Comparison of ENCODE assay signal across 31 cellular contexts in the genomic region with DNA sequence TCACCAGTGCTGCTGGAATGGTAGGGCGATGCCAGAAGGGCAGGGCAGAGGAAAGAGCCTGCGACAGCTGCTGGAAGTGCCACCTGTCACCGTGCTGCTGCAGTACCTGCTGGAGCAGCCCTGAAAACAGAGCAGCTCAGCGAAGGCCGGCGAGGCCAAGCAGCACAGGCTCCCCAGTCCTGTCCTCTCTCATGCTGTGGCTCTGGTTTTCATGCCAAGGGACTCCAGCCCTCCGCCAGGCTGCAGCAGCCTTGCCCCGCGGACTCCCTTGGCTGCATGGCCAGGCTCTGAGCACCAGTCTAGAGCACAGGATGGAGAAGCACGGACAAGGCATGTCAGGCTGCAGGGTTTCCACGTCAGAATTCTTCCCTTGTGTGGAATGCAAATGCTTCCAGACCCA. TPM values are rescaled to one million over a fixed set of nuclear protein-coding genes. Genes with fewer than 3 reads are reported as not detected.
DNase-seq lines count a peak whose midpoint lies in the region; ATAC-seq, FAIRE-seq and TF ChIP-seq lines count a peak whose summit lies in the region.
"Had no signal": no experiment of that assay in that cellular context is flagged by ENCODE, and none has a peak within 500 bp of the region (broad histone marks: within the 10 kb centered on the region; RNA-seq: fewer than 3 reads in every experiment).

No MANE protein-coding gene starts in this region.

- no peak for ATAC-seq in left ventricle myocardium superior
- ATAC-seq: A549 had no signal

- FAIRE-seq in D721Med (lab: Jason Lieb, UNC), result no peak
- FAIRE-seq: A549, bronchial epithelial cell, GM12892 had no signal

- H3K36me3 ChIP-seq in sigmoid colon, result no peaks in the 10 kb centered on the region
- H3K36me3 ChIP-seq in CD4-positive, alpha-beta memory T cell (ENCODE audit: insufficient read depth, low read length), result no peaks in the 10 kb centered on the region
- H3K36me3 ChIP-seq: adrenal gland, ovary, tibial nerve had no signal

- CTCF ChIA-PET in CD4-positive, alpha-beta memory T cell (lab: Charles Lee; ENCODE audit: partially characterized antibody), result no interaction called here

- no peaks in the 10 kb centered on the region for H3K36me3 Mint-ChIP-seq in CD4-positive, alpha-beta memory T cell
- H3K36me3 Mint-ChIP-seq: mesothelial cell of epicardium; natural killer cell treated with Interleukin-12 subunit alpha and Interleukin-12 subunit beta and Interleukin-15 and Interleukin-18, amount 100 ng/mL, for 72 hours had no signal

- 62 to 85% methylated on average over 11 of the region's 11 CpGs for WGBS in sigmoid colon, 2 donors

- peaks cover 0 to 91% (median 87%) of the 10 kb centered on the region in 4 donors for H3K4me1 ChIP-seq in sigmoid colon
- H3K4me1 ChIP-seq in CD4-positive, alpha-beta memory T cell (ENCODE audit: insufficient read depth, low read length), result no peaks in the 10 kb centered on the region

- H3K27me3 ChIP-seq in sigmoid colon, result no peaks in the 10 kb centered on the region
- no peaks in the 10 kb centered on the region for H3K27me3 ChIP-seq in CD4-positive, alpha-beta memory T cell (ENCODE audit: insufficient read depth, low read length)
- H3K27me3 ChIP-seq: adrenal gland, ovary had no signal

- no peaks in the 10 kb centered on the region for H3K4me1 Mint-ChIP-seq in CD4-positive, alpha-beta memory T cell

- H3K9me3 Mint-ChIP-seq in CD4-positive, alpha-beta memory T cell, result peaks cover 0 to 1% (median 0%) of the 10 kb centered on the region in 8 donors
- H3K9me3 Mint-ChIP-seq: activated naive CD4-positive, alpha-beta T cell treated with anti-CD3 and anti-CD28 coated beads for 36 hours; activated T-helper 1 cell treated with anti-CD3 and anti-CD28 coated beads, Interleukin-12 subunit alpha, Interleukin-12 subunit beta, Interleukin-2, Interleukin-4 antibody, amounts not matched to agents 30 ng/mL and 10 ng/mL and 1 ng/mL, durations not matched to agents 14 hours and 24 hours and 36 hours; CD4-positive, alpha-beta T cell; dendritic cell treated with granulocyte-macrophage colony-stimulating factor and Interleukin-4, amounts not matched to agents 40 ng/mL and 50 ng/mL, for 4 days; mesothelial cell of epicardium; natural killer cell treated with Interleukin-12 subunit alpha and Interleukin-12 subunit beta and Interleukin-15 and Interleukin-18, amount 100 ng/mL, for 72 hours had no signal

- TF ChIP-seq CTCF in sigmoid colon (IDR thresholded peaks at IDR 0.05), result no peak
- TF ChIP-seq CTCF in D721Med (IDR thresholded peaks at IDR 0.05; ENCODE audit: insufficient read depth, missing control alignments), result no peak

- POLR2A ChIA-PET in CD4-positive, alpha-beta memory T cell (lab: Charles Lee; ENCODE audit: partially characterized antibody), result no interaction called here

- TF ChIP-seq EP300 in sigmoid colon (IDR thresholded peaks at IDR 0.05), result no peak

- peak; percentile 17 for DNase-seq in COLO668 (lab: John Stamatoyannopoulos, UW; ENCODE audit: unreplicated experiment)
- peak in 3 of 61 donors; percentile 20 to 55 (median 20) for DNase-seq in caudate nucleus (lab: John Stamatoyannopoulos, UW)
- DNase-seq in left ventricle myocardium superior, result peak; percentile 23
- DNase-seq in sigmoid colon, result no peak
- DNase-seq in NCI-H2081 treated with DMSO at 0.1 percent for 48 hours (lab: John Stamatoyannopoulos, UW), result no peak
- DNase-seq in NCI-H510A treated with DMSO at 0.1 percent for 48 hours (lab: John Stamatoyannopoulos, UW), result no peak
- DNase-seq in CD4-positive, alpha-beta memory T cell, result no peak
- no peak for DNase-seq in D721Med (ENCODE audit: insufficient read length, low spot score)
- DNase-seq: activated CD4-positive, alpha-beta T cell treated with anti-CD3 and anti-CD28 coated beads, Interleukin-2, amount 50 U/mL, for 48 hours; activated naive CD4-positive, alpha-beta T cell treated with anti-CD3 and anti-CD28 coated beads for 36 hours; adrenal gland; AML-193; CD4-positive, alpha-beta T cell; DMS 273 treated with DMSO at 0.1 percent for 48 hours; EL; NCI-H187 treated with DMSO at 0.1 percent for 48 hours; NCI-H2227 treated with DMSO at 0.1 percent for 48 hours; NCI-H748 treated with DMSO at 0.1 percent for 48 hours; stimulated activated naive CD4-positive, alpha-beta T cell had no signal

- peak overlapping the region; percentile 14 for H3K27ac ChIP-seq in caudate nucleus (ENCODE audit: low read depth, low read length)
- peak overlapping the region; percentile 87 to 93 (median 91) for H3K27ac ChIP-seq in sigmoid colon
- H3K27ac ChIP-seq in CD4-positive, alpha-beta memory T cell (ENCODE audit: low read depth, low read length), result no peak overlapping the region
- H3K27ac ChIP-seq: A549, RWPE1, SK-N-MC had no signal

- no peaks in the 10 kb centered on the region for H3K9me3 ChIP-seq in sigmoid colon
- H3K9me3 ChIP-seq in CD4-positive, alpha-beta memory T cell (ENCODE audit: control insufficient read depth in 1 of 2, low read length in 2 of 2), result no peaks in the 10 kb centered on the region
- H3K9me3 ChIP-seq: A549, adrenal gland, ovary, tibial nerve had no signal

- no peak overlapping the region for H3K27ac Mint-ChIP-seq in CD4-positive, alpha-beta memory T cell
- H3K27ac Mint-ChIP-seq: activated naive CD4-positive, alpha-beta T cell treated with anti-CD3 and anti-CD28 coated beads for 36 hours; activated T-helper 1 cell treated with anti-CD3 and anti-CD28 coated beads, Interleukin-12 subunit alpha, Interleukin-12 subunit beta, Interleukin-2, Interleukin-4 antibody, amounts not matched to agents 30 ng/mL and 10 ng/mL and 1 ng/mL, durations not matched to agents 14 hours and 24 hours and 36 hours; CD4-positive, alpha-beta T cell; dendritic cell treated with granulocyte-macrophage colony-stimulating factor and Interleukin-4, amounts not matched to agents 40 ng/mL and 50 ng/mL, for 4 days; mesothelial cell of epicardium; natural killer cell treated with Interleukin-12 subunit alpha and Interleukin-12 subunit beta and Interleukin-15 and Interleukin-18, amount 100 ng/mL, for 72 hours had no signal

- intact Hi-C loops in left ventricle myocardium superior (cut with micrococcal nuclease) (no loop called here), sigmoid colon (cut with DNase I) (loop anchor here (5.0 kb wide), 1 partner anchor 33 kb away; no protein-coding TSS in a partner anchor)
- intact Hi-C loops in CD4-positive, alpha-beta memory T cell (cut with micrococcal nuclease), result no loop called here

- no peak overlapping the region for H3K4me3 ChIP-seq in sigmoid colon
- H3K4me3 ChIP-seq in CD4-positive, alpha-beta memory T cell (ENCODE audit: low read length in 2 of 2), result no peak overlapping the region
- H3K4me3 ChIP-seq: A549, adrenal gland, ovary, SK-N-MC, tibial nerve had no signal

- TF ChIP-seq POLR2A in sigmoid colon (IDR thresholded peaks at IDR 0.05), result no peak

- H3K27me3 Mint-ChIP-seq in CD4-positive, alpha-beta memory T cell, result peaks cover 2 to 5% of the 10 kb centered on the region in 2 donors
- H3K27me3 Mint-ChIP-seq: dendritic cell treated with granulocyte-macrophage colony-stimulating factor and Interleukin-4, amounts not matched to agents 40 ng/mL and 50 ng/mL, for 4 days had no signal

- peak overlapping the region in 1 of 8 donors; percentile 18 for H3K4me3 Mint-ChIP-seq in CD4-positive, alpha-beta memory T cell
- H3K4me3 Mint-ChIP-seq: activated naive CD4-positive, alpha-beta T cell treated with anti-CD3 and anti-CD28 coated beads for 36 hours; activated T-helper 1 cell treated with anti-CD3 and anti-CD28 coated beads, Interleukin-12 subunit alpha, Interleukin-12 subunit beta, Interleukin-2, Interleukin-4 antibody, amounts not matched to agents 30 ng/mL and 10 ng/mL and 1 ng/mL, durations not matched to agents 14 hours and 24 hours and 36 hours; CD4-positive, alpha-beta T cell; dendritic cell treated with granulocyte-macrophage colony-stimulating factor and Interleukin-4, amounts not matched to agents 40 ng/mL and 50 ng/mL, for 4 days; mesothelial cell of epicardium; natural killer cell treated with Interleukin-12 subunit alpha and Interleukin-12 subunit beta and Interleukin-15 and Interleukin-18, amount 100 ng/mL, for 72 hours had no signal

RNA-seq across cellular contexts. Expression of a gene that starts 43.9 kb away (rescaled TPM):
- total RNA-seq in left ventricle myocardium superior (273 TPM), sigmoid colon (10 to 100 TPM; 39.5 to 84.4 (median 62.2) TPM)
- 1 to 10 TPM; 1.4 to 9.9 (median 5.4) TPM for polyA plus RNA-seq in sigmoid colon
- total RNA-seq in CD4-positive, alpha-beta memory T cell, result not detected
- polyA plus RNA-seq in CD4-positive, alpha-beta memory T cell, result under 1 TPM in 1 of 2 donors, not detected in 1; 0.11 TPM
- total RNA-seq: activated T-helper 1 cell treated with anti-CD3 and anti-CD28 coated beads, Interleukin-12 subunit alpha, Interleukin-12 subunit beta, Interleukin-2, Interleukin-4 antibody, amounts not matched to agents 30 ng/mL and 10 ng/mL and 1 ng/mL, durations not matched to agents 14 hours and 24 hours and 36 hours; bronchial epithelial cell; CD4-positive, alpha-beta T cell; natural killer cell treated with Interleukin-12 subunit alpha and Interleukin-12 subunit beta and Interleukin-15 and Interleukin-18, amount 100 ng/mL, for 72 hours; T-helper 1 cell treated with Interleukin-12 subunit alpha and Interleukin-12 subunit beta and Interleukin-4 antibody, amounts not matched to agents 30 ng/mL and 1 ng/mL, for 36 hours had no signal

Comparison
In these comparisons a context has a peak if more than half of its experiments do, and no peak if none do; other contexts are left out.
1. DNase-seq: peak in COLO668 (single experiment) and left ventricle myocardium superior (single experiment); none in sigmoid colon (single experiment), NCI-H2081 treated with DMSO at 0.1 percent for 48 hours (single experiment), NCI-H510A treated with DMSO at 0.1 percent for 48 hours (single experiment), CD4-positive, alpha-beta memory T cell (0 of 5) and D721Med (single experiment).
2. RNA of a gene that starts 43.9 kb away (total RNA-seq): 273 TPM in left ventricle myocardium superior (single experiment) and 39.5 to 84.4 TPM in sigmoid colon; not detected in CD4-positive, alpha-beta memory T cell; every median in the first group is over 10 times any median in the second.